15 cellular contexts compared by ENCODE assay signal in genomic region chr7:79502151-79502550, GRCh38. TPM values are rescaled to one million over a fixed set of nuclear protein-coding genes. Genes with fewer than 3 reads are reported as not detected.
A peak's percentile ranks its signal among the peaks of the same experiment; 100 is the strongest.
DNase-seq lines count a peak whose midpoint lies in the region; ATAC-seq and TF ChIP-seq lines count a peak whose summit lies in the region.
"Had no signal": no experiment of that assay in that cellular context is flagged by ENCODE, and none has a peak within 500 bp of the region (broad histone marks: within the 10 kb centered on the region; RNA-seq: fewer than 3 reads in every experiment).

No MANE protein-coding gene starts in this region.

- H3K36me3 ChIP-seq in BJ (ENCODE audit: control insufficient read depth, insufficient read depth, low read length) (no peaks in the 10 kb centered on the region), KMS-11 (ENCODE audit: insufficient read depth) (no peaks in the 10 kb centered on the region), right lobe of liver (no peaks in the 10 kb centered on the region)
- H3K36me3 ChIP-seq: sigmoid colon, tibial artery had no signal

- H3K9me3 ChIP-seq in right lobe of liver: no peaks in the 10 kb centered on the region
- H3K9me3 ChIP-seq: sigmoid colon, tibial artery had no signal

- no CpG with 5 or more reads among the region's 1 CpG for WGBS in right lobe of liver (ENCODE audit: insufficient coverage, low coverage, low lambda C conversion rate, missing lambda C conversion rate)

- no peaks in the 10 kb centered on the region for H3K36me3 Mint-ChIP-seq in chondrocyte (ENCODE audit: low read depth)
- no peaks in the 10 kb centered on the region for H3K36me3 Mint-ChIP-seq in activated T-cell treated with anti-CD3 and anti-CD28 coated beads, Interleukin-2, amount 50 U/mL, for 4 hours (ENCODE audit: insufficient read depth)

- H3K27me3 ChIP-seq in BJ (ENCODE audit: control insufficient read depth, insufficient read depth, low read length): no peaks in the 10 kb centered on the region
- no peaks in the 10 kb centered on the region for H3K27me3 ChIP-seq in KMS-11 (ENCODE audit: insufficient read depth, low read depth)
- H3K27me3 ChIP-seq in right lobe of liver: no peaks in the 10 kb centered on the region
- H3K27me3 ChIP-seq: sigmoid colon, tibial artery had no signal

- H3K4me1 ChIP-seq in KMS-11 (ENCODE audit: low read depth, poor library complexity, severe bottlenecking): no peaks in the 10 kb centered on the region
- no peaks in the 10 kb centered on the region for H3K4me1 ChIP-seq in right lobe of liver
- H3K4me1 ChIP-seq: tibial artery had no signal

- POLR2A ChIA-PET in BJ (lab: Charles Lee): no interaction called here

- CTCF ChIA-PET in BJ (lab: Yijun Ruan, JAX): no interaction called here

- DNase-seq in BJ (ENCODE audit: low read depth): no peak
- DNase-seq in chondrocyte (ENCODE audit: low spot score): no peak
- no peak for DNase-seq in right lobe of liver
- DNase-seq in COLO829 (ENCODE audit: low spot score): no peak
- no peak for DNase-seq in DMS153 treated with DMSO at 0.1 percent for 48 hours (lab: John Stamatoyannopoulos, UW; ENCODE audit: unreplicated experiment)
- no peak for DNase-seq in activated T-cell treated with anti-CD3 and anti-CD28 coated beads, Interleukin-2, amount 50 U/mL, for 4 hours
- DNase-seq in NCI-H2196 treated with DMSO at 0.1 percent for 48 hours (lab: John Stamatoyannopoulos, UW; ENCODE audit: unreplicated experiment): no peak
- DNase-seq: activated CD4-positive, alpha-beta memory T cell treated with anti-CD3 and anti-CD28 coated beads, Interleukin-2, amount 10 ng/mL, durations not matched to agents 7 days and 5 days; DMS79 treated with DMSO at 0.1 percent for 48 hours; NCI-H1105; NCI-H2227 treated with DMSO at 0.1 percent for 48 hours; sigmoid colon; tibial artery had no signal

- no peaks in the 10 kb centered on the region for H3K79me2 ChIP-seq in KMS-11 (ENCODE audit: insufficient read depth, low read depth)

- H3K9ac ChIP-seq in KMS-11: no peak overlapping the region

- H3K27ac Mint-ChIP-seq in chondrocyte (ENCODE audit: unreplicated experiment): no peak overlapping the region
- H3K27ac Mint-ChIP-seq: activated CD4-positive, alpha-beta memory T cell treated with anti-CD3 and anti-CD28 coated beads, Interleukin-2, amount 10 ng/mL, durations not matched to agents 7 days and 5 days had no signal

- no peak overlapping the region for H2AFZ ChIP-seq in KMS-11 (ENCODE audit: low read depth)

- TF ChIP-seq POLR2A in right lobe of liver (IDR thresholded peaks at IDR 0.05): no peak

- H3K4me3 ChIP-seq in BJ (ENCODE audit: low read depth, low read length) (no peak overlapping the region), KMS-11 (IDR thresholded peaks at IDR 0.05; ENCODE audit: insufficient read depth, low read depth, low read length) (no peak overlapping the region), right lobe of liver (no peak overlapping the region)
- H3K4me3 ChIP-seq: sigmoid colon, tibial artery had no signal

- peaks cover 21% of the 10 kb centered on the region for H3K4me1 Mint-ChIP-seq in chondrocyte (ENCODE audit: low read depth)
- H3K4me1 Mint-ChIP-seq in activated T-cell treated with anti-CD3 and anti-CD28 coated beads, Interleukin-2, amount 50 U/mL, for 4 hours (ENCODE audit: low read depth): no peaks in the 10 kb centered on the region
- H3K4me1 Mint-ChIP-seq: activated CD4-positive, alpha-beta memory T cell treated with anti-CD3 and anti-CD28 coated beads, Interleukin-2, amount 10 ng/mL, durations not matched to agents 7 days and 5 days had no signal

- TF ChIP-seq CTCF in BJ (IDR thresholded peaks at IDR 0.05; ENCODE audit: insufficient read depth, low read depth, low read length) (0 out of 2 replicates have a peak, but pooled peaks have one; percentile 9), KMS-11 (conservative IDR thresholded peaks at IDR 0.05; ENCODE audit: low read depth, low read length) (0 out of 2 replicates have a peak, but pooled peaks have one; percentile 22), chondrocyte (IDR thresholded peaks at IDR 0.05) (peak; percentile 40), right lobe of liver (IDR thresholded peaks at IDR 0.05) (peak in 3 of 4 donors; percentile 16 to 45 (median 22))

- H3K27ac ChIP-seq in KMS-11 (no peak overlapping the region), right lobe of liver (no peak overlapping the region)
- H3K27ac ChIP-seq: sigmoid colon, tibial artery, VCaP had no signal

- no peak overlapping the region for H3K4me3 Mint-ChIP-seq in chondrocyte (ENCODE audit: unreplicated experiment)
- no peak overlapping the region for H3K4me3 Mint-ChIP-seq in activated T-cell treated with anti-CD3 and anti-CD28 coated beads, Interleukin-2, amount 50 U/mL, for 4 hours
- H3K4me3 Mint-ChIP-seq: activated CD4-positive, alpha-beta memory T cell treated with anti-CD3 and anti-CD28 coated beads, Interleukin-2, amount 10 ng/mL, durations not matched to agents 7 days and 5 days had no signal

- no peaks in the 10 kb centered on the region for H4K20me1 ChIP-seq in KMS-11 (ENCODE audit: insufficient read depth)

- intact Hi-C loops in right lobe of liver (cut with DNase I): no loop called here

- no peaks in the 10 kb centered on the region for H3K27me3 Mint-ChIP-seq in chondrocyte (ENCODE audit: low read depth)
- H3K27me3 Mint-ChIP-seq in activated T-cell treated with anti-CD3 and anti-CD28 coated beads, Interleukin-2, amount 50 U/mL, for 4 hours (ENCODE audit: low read depth): no peaks in the 10 kb centered on the region
- H3K27me3 Mint-ChIP-seq: activated CD4-positive, alpha-beta memory T cell treated with anti-CD3 and anti-CD28 coated beads, Interleukin-2, amount 10 ng/mL, durations not matched to agents 7 days and 5 days had no signal

- ATAC-seq in right lobe of liver: no peak
- ATAC-seq in activated T-cell treated with anti-CD3 and anti-CD28 coated beads, Interleukin-2, amount 50 U/mL, for 4 hours: no peak

- no peak overlapping the region for H3K4me2 ChIP-seq in KMS-11

- H3K9me3 Mint-ChIP-seq in chondrocyte (ENCODE audit: low read depth): no peaks in the 10 kb centered on the region
- peaks cover 3% of the 10 kb centered on the region for H3K9me3 Mint-ChIP-seq in activated T-cell treated with anti-CD3 and anti-CD28 coated beads, Interleukin-2, amount 50 U/mL, for 4 hours

RNA-seq across cellular contexts. Expression of gene MAGI2, which starts 48.7 kb away (rescaled TPM):
- 0.81 and 1.2 TPM in 2 replicates for polyA plus RNA-seq in BJ (2011; rRNA removed)
- polyA minus RNA-seq in BJ (2011; rRNA and poly(A)+ RNA removed): 14.6 and 16.5 TPM in 2 replicates
- total RNA-seq in chondrocyte (5.8 to 11.8 TPM (median 6.0 TPM) in 3 replicates), right lobe of liver (1 to 10 TPM; 1.2 to 4.0 (median 2.4) TPM)
- under 1 TPM; 0.10 to 0.16 (median 0.14) TPM for total RNA-seq in activated T-cell treated with anti-CD3 and anti-CD28 coated beads, Interleukin-2, amount 50 U/mL, for 4 hours
